In genomic region chr15:62391565-62392262, GRCh38 we compare ENCODE assay signal across 8 cellular contexts. TPM values are rescaled to one million over a fixed set of nuclear protein-coding genes. Genes with fewer than 3 reads are reported as not detected.
DNase-seq lines count a peak whose midpoint lies in the region; ATAC-seq and TF ChIP-seq lines count a peak whose summit lies in the region.

No MANE protein-coding gene starts in this region.

- peaks cover 12% of the 10 kb centered on the region for H3K79me2 ChIP-seq in mesendoderm (ENCODE audit: control insufficient read depth, insufficient read depth, low read length)

- no peaks in the 10 kb centered on the region for H3K27me3 ChIP-seq in mesendoderm (ENCODE audit: insufficient read depth, low read length, poor library complexity)

- peaks cover 10% of the 10 kb centered on the region for H3K79me1 ChIP-seq in mesendoderm (ENCODE audit: low read length)

- peak overlapping the region; percentile 95 for H3K23ac ChIP-seq in mesendoderm (ENCODE audit: low read length)

- H3K36me3 ChIP-seq in mesendoderm (ENCODE audit: control insufficient read depth, insufficient read depth, low read length) = no peaks in the 10 kb centered on the region

- peak; percentile 42 for ATAC-seq in activated CD8-positive, alpha-beta memory T cell treated with anti-CD3 and anti-CD28 coated beads, Interleukin-2, amount 10 ng/mL, durations not matched to agents 7 days and 5 days
- no peak for ATAC-seq in HG03571 (IDR thresholded peaks at IDR 0.05; ENCODE audit: unreplicated experiment)
- ATAC-seq in HG02623 (IDR thresholded peaks at IDR 0.05; ENCODE audit: unreplicated experiment) = no peak

- no peak overlapping the region for H3K4ac ChIP-seq in mesendoderm (ENCODE audit: low read depth, low read length)

- H3K4me1 ChIP-seq in mesendoderm (ENCODE audit: control insufficient read depth, low read depth, low read length) = peaks cover 2% of the 10 kb centered on the region

- H2BK5ac ChIP-seq in mesendoderm (ENCODE audit: low read length) = no peak overlapping the region

- H4K5ac ChIP-seq in mesendoderm (ENCODE audit: low read length) = no peak overlapping the region

- H3K27me3 Mint-ChIP-seq in activated CD8-positive, alpha-beta memory T cell treated with anti-CD3 and anti-CD28 coated beads, Interleukin-2, amount 10 ng/mL, durations not matched to agents 7 days and 5 days = peaks cover 50% of the 10 kb centered on the region
- peaks cover 32% of the 10 kb centered on the region for H3K27me3 Mint-ChIP-seq in stimulated activated naive CD8-positive, alpha-beta T cell treated with anti-CD3 and anti-CD28 coated beads, Interleukin-15, Interleukin-2, amounts not matched to agents 100 ng/mL and 50 ng/mL, for 24 hours

- H2BK15ac ChIP-seq in mesendoderm (replicated peaks; ENCODE audit: low read depth) = no peak overlapping the region

- no CpG with 5 or more reads among the region's 74 CpGs for WGBS in mesendoderm (ENCODE audit: extremely low coverage, insufficient coverage, low lambda C conversion rate)

- peak overlapping the region; percentile 85 for H3K9ac ChIP-seq in mesendoderm (ENCODE audit: low read length)

- H3K27ac ChIP-seq in mesendoderm (ENCODE audit: low read depth, low read length) = peak overlapping the region; percentile 14

- H3K18ac ChIP-seq in mesendoderm (ENCODE audit: low read length) = peak overlapping the region; percentile 12

- no peaks in the 10 kb centered on the region for H3K9me3 Mint-ChIP-seq in activated CD8-positive, alpha-beta memory T cell treated with anti-CD3 and anti-CD28 coated beads, Interleukin-2, amount 10 ng/mL, durations not matched to agents 7 days and 5 days (ENCODE audit: low read depth)
- H3K9me3 Mint-ChIP-seq in stimulated activated naive CD8-positive, alpha-beta T cell treated with anti-CD3 and anti-CD28 coated beads, Interleukin-15, Interleukin-2, amounts not matched to agents 100 ng/mL and 50 ng/mL, for 24 hours = no peaks in the 10 kb centered on the region

- H3K27ac Mint-ChIP-seq in activated CD8-positive, alpha-beta memory T cell treated with anti-CD3 and anti-CD28 coated beads, Interleukin-2, amount 10 ng/mL, durations not matched to agents 7 days and 5 days = no peak overlapping the region
- peak overlapping the region; percentile 36 for H3K27ac Mint-ChIP-seq in stimulated activated naive CD8-positive, alpha-beta T cell treated with anti-CD3 and anti-CD28 coated beads, Interleukin-15, Interleukin-2, amounts not matched to agents 100 ng/mL and 50 ng/mL, for 24 hours

- H4K8ac ChIP-seq in mesendoderm (ENCODE audit: low read depth, low read length) = no peak overlapping the region

- no peak overlapping the region for H2BK120ac ChIP-seq in mesendoderm (ENCODE audit: low read depth, low read length)

- TF ChIP-seq CTCF in LNCaP clone FGC (IDR thresholded peaks at IDR 0.05; ENCODE audit: control insufficient read depth, extremely low read depth, insufficient read depth) = peak; percentile 66
- TF ChIP-seq CTCF in epithelial cell of esophagus (IDR thresholded peaks at IDR 0.05; ENCODE audit: insufficient read depth, low read depth, low read length, missing control alignments) = no peak

- peaks cover 19% of the 10 kb centered on the region for H3K4me1 Mint-ChIP-seq in activated CD8-positive, alpha-beta memory T cell treated with anti-CD3 and anti-CD28 coated beads, Interleukin-2, amount 10 ng/mL, durations not matched to agents 7 days and 5 days
- peaks cover 13% of the 10 kb centered on the region for H3K4me1 Mint-ChIP-seq in stimulated activated naive CD8-positive, alpha-beta T cell treated with anti-CD3 and anti-CD28 coated beads, Interleukin-15, Interleukin-2, amounts not matched to agents 100 ng/mL and 50 ng/mL, for 24 hours (ENCODE audit: low read depth)

- no peak overlapping the region for H2AK5ac ChIP-seq in mesendoderm (ENCODE audit: low read length)

- H3K56ac ChIP-seq in mesendoderm (ENCODE audit: low read length) = peak overlapping the region; percentile 95

- CTCF ChIA-PET in activated CD8-positive, alpha-beta memory T cell treated with anti-CD3 and anti-CD28 coated beads, Interleukin-2, amount 10 ng/mL, durations not matched to agents 7 days and 5 days (lab: Charles Lee) = interaction anchor here (0.6 to 1.1 kb wide), 2 partner anchors 11 to 656 kb away, joined by 3 to 5 read pairs; no protein-coding TSS in a partner anchor

- peak overlapping the region; percentile 91 for H3K4me3 Mint-ChIP-seq in activated CD8-positive, alpha-beta memory T cell treated with anti-CD3 and anti-CD28 coated beads, Interleukin-2, amount 10 ng/mL, durations not matched to agents 7 days and 5 days
- peak overlapping the region; percentile 92 for H3K4me3 Mint-ChIP-seq in stimulated activated naive CD8-positive, alpha-beta T cell treated with anti-CD3 and anti-CD28 coated beads, Interleukin-15, Interleukin-2, amounts not matched to agents 100 ng/mL and 50 ng/mL, for 24 hours

- peak overlapping the region; percentile 98 for H3K4me2 ChIP-seq in mesendoderm (ENCODE audit: low read length)

- H3K4me3 ChIP-seq in LNCaP clone FGC (ENCODE audit: low read depth, low read length) (peak overlapping the region; percentile 90), epithelial cell of esophagus (ENCODE audit: low read length) (peak overlapping the region; percentile 62), mesendoderm (ENCODE audit: low read length) (peak overlapping the region; percentile 86)

- H3K36me3 Mint-ChIP-seq in activated CD8-positive, alpha-beta memory T cell treated with anti-CD3 and anti-CD28 coated beads, Interleukin-2, amount 10 ng/mL, durations not matched to agents 7 days and 5 days = no peaks in the 10 kb centered on the region
- no peaks in the 10 kb centered on the region for H3K36me3 Mint-ChIP-seq in stimulated activated naive CD8-positive, alpha-beta T cell treated with anti-CD3 and anti-CD28 coated beads, Interleukin-15, Interleukin-2, amounts not matched to agents 100 ng/mL and 50 ng/mL, for 24 hours (ENCODE audit: low read depth)

- peak; percentile 60 for DNase-seq in Daoy (ENCODE audit: low read depth)
- no peak for DNase-seq in LNCaP clone FGC (ENCODE audit: low read depth)
- DNase-seq in activated CD8-positive, alpha-beta memory T cell treated with anti-CD3 and anti-CD28 coated beads, Interleukin-2, amount 10 ng/mL, durations not matched to agents 7 days and 5 days = peak; percentile 43
- peak; percentile 56 for DNase-seq in epithelial cell of esophagus (ENCODE audit: low read depth)
- peak; percentile 56 for DNase-seq in mesendoderm

RNA-seq across cellular contexts. Expression of gene TLN2, which starts 1.4 kb away (rescaled TPM):
- 14.9 and 36.0 TPM in 2 replicates for total RNA-seq in Daoy (2014; rRNA removed; shearing (Covaris generic))
- total RNA-seq in activated CD8-positive, alpha-beta memory T cell treated with anti-CD3 and anti-CD28 coated beads, Interleukin-2, amount 10 ng/mL, durations not matched to agents 7 days and 5 days = under 1 TPM; 0.70 to 0.96 TPM
- polyA plus RNA-seq in mesendoderm (2013, experiment 1 of 2) = 13.2 TPM
- 13.3 TPM for polyA plus RNA-seq in mesendoderm (2013, experiment 2 of 2)
